16 cellular contexts compared by ENCODE assay signal in genomic region chr11:82462588-82462987, GRCh38.
DNase-seq lines count a peak whose midpoint lies in the region; TF ChIP-seq lines count a peak whose summit lies in the region.
"Had no signal": no experiment of that assay in that cellular context is flagged by ENCODE, and none has a peak within 500 bp of the region (broad histone marks: within the 10 kb centered on the region; RNA-seq: fewer than 3 reads in every experiment).

No MANE protein-coding gene starts in this region.

- TF ChIP-seq POLR2A in esophagus muscularis mucosa (IDR thresholded peaks at IDR 0.05; ENCODE audit: low read depth), result no peak

- no peak overlapping the region for H3K4me3 ChIP-seq in esophagus muscularis mucosa
- H3K4me3 ChIP-seq: HAP-1 had no signal

- no peaks in the 10 kb centered on the region for H3K9me3 ChIP-seq in esophagus muscularis mucosa
- H3K9me3 ChIP-seq: HAP-1 had no signal

- H3K27me3 ChIP-seq in esophagus muscularis mucosa, result no peaks in the 10 kb centered on the region

- intact Hi-C loops in esophagus muscularis mucosa (cut with DNase I), result no loop called here

- no peaks in the 10 kb centered on the region for H3K36me3 ChIP-seq in esophagus muscularis mucosa
- H3K36me3 ChIP-seq: HAP-1 had no signal

- no peak for TF ChIP-seq EP300 in esophagus muscularis mucosa (IDR thresholded peaks at IDR 0.05)

- no peak for TF ChIP-seq CTCF in esophagus muscularis mucosa (IDR thresholded peaks at IDR 0.05)

- DNase-seq in DMS53 (lab: John Stamatoyannopoulos, UW), result peak; percentile 26
- no peak for DNase-seq in DMS53 treated with DMSO at 0.1 percent for 48 hours (lab: John Stamatoyannopoulos, UW; ENCODE audit: unreplicated experiment)
- DNase-seq in NCI-H1694 treated with DMSO at 0.1 percent for 48 hours (lab: John Stamatoyannopoulos, UW), result peak; percentile 70
- DNase-seq in NCI-H82 treated with DMSO at 0.1 percent for 48 hours (lab: John Stamatoyannopoulos, UW; ENCODE audit: unreplicated experiment), result peak; percentile 79
- DNase-seq in myocyte (ENCODE audit: low read depth), result peak; percentile 1
- DNase-seq in esophagus muscularis mucosa (ENCODE audit: extremely low spot score), result no peak
- no peak for DNase-seq in SIG-M5 treated with dmso at 0.1 percent for 504 hours (lab: John Stamatoyannopoulos, UW; ENCODE audit: unreplicated experiment)
- DNase-seq in NCI-H128 (lab: John Stamatoyannopoulos, UW; ENCODE audit: unreplicated experiment), result no peak
- DNase-seq: CD4-positive, alpha-beta memory T cell; DND-41; NCI-H1436 treated with DMSO at 0.1 percent for 48 hours; NCI-H226; OCI-M1; SIG-M5 had no signal

- H3K4me1 ChIP-seq in esophagus muscularis mucosa, result no peaks in the 10 kb centered on the region
- H3K4me1 ChIP-seq: HAP-1 had no signal

- no peak overlapping the region for H3K27ac ChIP-seq in esophagus muscularis mucosa (replicated peaks in 1 of 4)
- H3K27ac ChIP-seq: 22Rv1 had no signal

- WGBS in esophagus muscularis mucosa, result 89% methylated on average over 2 of the region's 2 CpGs

Comparison
In these comparisons a context has a peak if more than half of its experiments do, and no peak if none do; other contexts are left out.
1. DNase-seq: peak in DMS53 (single experiment), NCI-H1694 treated with DMSO at 0.1 percent for 48 hours (single experiment), NCI-H82 treated with DMSO at 0.1 percent for 48 hours (single experiment) and myocyte (single experiment); none in DMS53 treated with DMSO at 0.1 percent for 48 hours (single experiment), esophagus muscularis mucosa (single experiment), SIG-M5 treated with dmso at 0.1 percent for 504 hours (single experiment) and NCI-H128 (single experiment).